ENCODE assay signal across 16 cellular contexts in genomic region chr21:16079830-16080229, GRCh38.
DNase-seq lines count a peak whose midpoint lies in the region; ATAC-seq and TF ChIP-seq lines count a peak whose summit lies in the region.
"Had no signal": no experiment of that assay in that cellular context is flagged by ENCODE, and none has a peak within 500 bp of the region (broad histone marks: within the 10 kb centered on the region; RNA-seq: fewer than 3 reads in every experiment).

No MANE protein-coding gene starts in this region.

- peak overlapping the region; percentile 82 for H3K27ac ChIP-seq in 22Rv1
- H3K27ac ChIP-seq: cardiac muscle cell, pancreas had no signal

- in situ Hi-C loops in GM13977 (cut with MboI; ENCODE audit: low pct_unique_long_range_greater_than_20kb, low sequenced_read_pairs, unreplicated experiment) = no loop called here

- ATAC-seq in left colon = peak; percentile 59
- ATAC-seq: mucosa of descending colon, pancreas had no signal

- TF ChIP-seq POLR2A in lower leg skin (IDR thresholded peaks at IDR 0.05) = no peak

- H3K4me3 ChIP-seq in choroid plexus epithelial cell (ENCODE audit: low read depth, low read length) (no peak overlapping the region), lower leg skin (ENCODE audit: low read depth, poor library complexity, severe bottlenecking) (no peak overlapping the region)
- H3K4me3 ChIP-seq: cardiac muscle cell, mucosa of descending colon, pancreas, tibial nerve had no signal

- 90 to 97% methylated on average over 1 of the region's 1 CpG for WGBS in lower leg skin, 2 donors

- intact Hi-C loops in left colon (cut with DNase I, micrococcal nuclease) = loop anchor here in 1 of 2 donors (5.0 kb wide), 1 partner anchor 252 kb away; no protein-coding TSS in a partner anchor
- intact Hi-C loops in lower leg skin (cut with DNase I; ENCODE audit: low total_unique reads) = no loop called here

- TF ChIP-seq CTCF in 22Rv1 (IDR thresholded peaks at IDR 0.05) (no peak), choroid plexus epithelial cell (conservative IDR thresholded peaks at IDR 0.05; ENCODE audit: low read depth, low read length) (no peak), lower leg skin (IDR thresholded peaks at IDR 0.05) (no peak), GM13977 (IDR thresholded peaks at IDR 0.05; ENCODE audit: extremely low read depth, insufficient read depth, missing control alignments) (no peak)

- DNase-seq in LHCN-M2 (ENCODE audit: low read depth) (peak; percentile 47), choroid plexus epithelial cell (ENCODE audit: low read depth) (peak; percentile 78), left colon (no peak), hepatic stellate cell (ENCODE audit: low spot score) (no peak), lower leg skin (ENCODE audit: low spot score in 2 of 2) (no peak), GM13977 (ENCODE audit: low spot score) (no peak), NOMO-1 treated with DMSO at 0.1 percent for 48 hours (lab: John Stamatoyannopoulos, UW; ENCODE audit: unreplicated experiment) (no peak)
- DNase-seq: activated CD4-positive, alpha-beta T cell treated with anti-CD3 and anti-CD28 coated beads, Interleukin-2, amount 50 U/mL, for 48 hours; mucosa of descending colon; NCI-H524 treated with DMSO at 0.1 percent for 48 hours; pancreas; RPMI8226; stimulated activated CD4-positive, alpha-beta T cell treated with anti-CD3 and anti-CD28 coated beads, Interleukin-15, amount 100 ng/mL, for 24 hours had no signal

Comparison
In these comparisons a context has a peak if more than half of its experiments do, and no peak if none do; other contexts are left out.
1. DNase-seq: peak in LHCN-M2 (single experiment) and choroid plexus epithelial cell (single experiment); none in left colon (0 of 2), hepatic stellate cell (single experiment), lower leg skin (0 of 2), GM13977 (single experiment) and NOMO-1 treated with DMSO at 0.1 percent for 48 hours (single experiment).